In genomic region chr19:17268754-17269153, GRCh38 we compare ENCODE assay signal across 12 cellular contexts. TPM values are rescaled to one million over a fixed set of nuclear protein-coding genes. Genes with fewer than 3 reads are reported as not detected.
A peak's percentile ranks its signal among the peaks of the same experiment; 100 is the strongest.
DNase-seq lines count a peak whose midpoint lies in the region; ATAC-seq and TF ChIP-seq lines count a peak whose summit lies in the region.
"Had no signal": no experiment of that assay in that cellular context is flagged by ENCODE, and none has a peak within 500 bp of the region (broad histone marks: within the 10 kb centered on the region; RNA-seq: fewer than 3 reads in every experiment).

No MANE protein-coding gene starts in this region.

- ATAC-seq in T-helper 17 cell, result no peak
- no peak for ATAC-seq in GM19035 (IDR thresholded peaks at IDR 0.05; ENCODE audit: unreplicated experiment)
- no peak for ATAC-seq in GM19463 (IDR thresholded peaks at IDR 0.05; ENCODE audit: unreplicated experiment)

- CTCF ChIA-PET in A673 (lab: Charles Lee), result interaction anchor here (0.9 kb wide), 1 partner anchor 12 kb away, joined by 3 read pairs; no protein-coding TSS in a partner anchor
- CTCF ChIA-PET in Calu3 (lab: Charles Lee), result interaction anchor here (0.7 kb wide), 1 partner anchor 37 kb away, joined by 6 read pairs; no protein-coding TSS in a partner anchor

- no peak overlapping the region for H3K27ac ChIP-seq in A673 (ENCODE audit: low read depth, low read length, poor library complexity, severe bottlenecking)
- H3K27ac ChIP-seq: breast epithelium had no signal

- TF ChIP-seq CTCF in A673 (conservative IDR thresholded peaks at IDR 0.05; ENCODE audit: low read depth, low read length) (no peak), Calu3 (IDR thresholded peaks at IDR 0.05; ENCODE audit: unreplicated experiment) (no peak)

- no peaks in the 10 kb centered on the region for H3K9me3 Mint-ChIP-seq in Calu3 (ENCODE audit: low read depth, unreplicated experiment)

- H3K36me3 ChIP-seq in A673 (ENCODE audit: insufficient read depth, low read length, poor library complexity, severe bottlenecking), result peaks cover 18% of the 10 kb centered on the region
- H3K36me3 ChIP-seq: breast epithelium had no signal

- H3K27me3 Mint-ChIP-seq in Calu3 (ENCODE audit: unreplicated experiment) (no peaks in the 10 kb centered on the region), T-helper 17 cell (no peaks in the 10 kb centered on the region)

- H3K36me3 Mint-ChIP-seq in Calu3 (ENCODE audit: insufficient read depth, unreplicated experiment), result peaks cover 36% of the 10 kb centered on the region
- peaks cover 2% of the 10 kb centered on the region for H3K36me3 Mint-ChIP-seq in T-helper 17 cell (ENCODE audit: low read depth)

- H3K4me3 ChIP-seq in A673 (ENCODE audit: low read depth, low read length, poor library complexity, severe bottlenecking) (peak overlapping the region; percentile 85), iPS-18c (ENCODE audit: insufficient read depth, low read depth, low read length) (peak overlapping the region; percentile 15; the same call in 1 of the 2 replicates)

- BruUV-seq in A673 (replicated peaks; lab: Mats Ljungman, UMichigan), result no TSS peak
- no TSS peak for BruUV-seq in Calu3 (replicated peaks; lab: Mats Ljungman, UMichigan)

- intact Hi-C loops in A673 (cut with micrococcal nuclease; ENCODE audit: unreplicated experiment), result no loop called here
- intact Hi-C loops in Calu3 (cut with micrococcal nuclease; ENCODE audit: unreplicated experiment), result no loop called here

- no peaks in the 10 kb centered on the region for H3K27me3 ChIP-seq in A673 (replicated peaks; ENCODE audit: insufficient read depth, low read depth, low read length, poor library complexity)
- H3K27me3 ChIP-seq: breast epithelium had no signal

- DNase-seq in A673 (ENCODE audit: low spot score) (no peak), Calu3 (no peak), T-helper 17 cell (no peak), nucleus accumbens (lab: John Stamatoyannopoulos, UW) (no peak), hypothalamus (lab: John Stamatoyannopoulos, UW) (no peak)
- DNase-seq: retina had no signal

- H3K27ac Mint-ChIP-seq in Calu3 (ENCODE audit: unreplicated experiment) (no peak overlapping the region), T-helper 17 cell (no peak overlapping the region)

- H3K4me1 Mint-ChIP-seq in Calu3 (ENCODE audit: low read depth, unreplicated experiment) (peaks cover 15% of the 10 kb centered on the region), T-helper 17 cell (peaks cover 5% of the 10 kb centered on the region)

- POLR2A ChIA-PET in A673 (lab: Charles Lee; ENCODE audit: low non-redundant PET), result no interaction called here

- H3K9me3 ChIP-seq in A673 (ENCODE audit: low read depth, low read length, poor library complexity, severe bottlenecking) (no peaks in the 10 kb centered on the region), T-helper 17 cell (ENCODE audit: control insufficient read depth, low read length, poor library complexity, severe bottlenecking) (no peaks in the 10 kb centered on the region), iPS-18c (ENCODE audit: control insufficient read depth, insufficient read depth, low read length) (no peaks in the 10 kb centered on the region)
- H3K9me3 ChIP-seq: breast epithelium had no signal

- H3K4me3 Mint-ChIP-seq in Calu3 (ENCODE audit: low read depth, unreplicated experiment), result peak overlapping the region; percentile 79
- peak overlapping the region; percentile 84 for H3K4me3 Mint-ChIP-seq in T-helper 17 cell

- H3K4me1 ChIP-seq in A673 (ENCODE audit: insufficient read depth, low read length, poor library complexity, severe bottlenecking), result peaks cover 6% of the 10 kb centered on the region

RNA-seq across cellular contexts. Expression of gene BABAM1, which starts 1.5 kb away (rescaled TPM):
- total RNA-seq in A673 (2021) (136 and 147 TPM in 2 replicates), Calu3 (2022) (72.9 and 75.2 TPM in 2 replicates), T-helper 17 cell (10 to 100 TPM; 70.7 to 72.2 TPM)

RNA-seq across cellular contexts. Expression of gene USHBP1, which starts 4.2 kb away (rescaled TPM):
- total RNA-seq in A673 (2021) (0.61 TPM in 1 of 2 replicates, not detected in the other), Calu3 (2022) (0.10 and 0.26 TPM in 2 replicates), T-helper 17 cell (under 1 TPM in 1 of 2 donors, not detected in 1; 0.26 TPM)
- total RNA-seq: epithelial cell of proximal tubule, LHCN-M2 had no signal

RNA-seq across cellular contexts. Expression of gene ANKLE1, which starts 12.9 kb away (rescaled TPM):
- total RNA-seq in A673 (2021) (15.8 and 17.5 TPM in 2 replicates), Calu3 (2022) (0.32 and 0.66 TPM in 2 replicates), T-helper 17 cell (1 to 10 TPM; 1.4 to 2.0 TPM)

RNA-seq across cellular contexts. Expression of gene NR2F6, which starts 23.0 kb away (rescaled TPM):
- 26.3 and 32.9 TPM in 2 replicates for total RNA-seq in A673 (2021)
- 33.5 and 34.6 TPM in 2 replicates for total RNA-seq in Calu3 (2022)
- total RNA-seq in T-helper 17 cell, result 1 to 10 TPM; 1.8 to 2.1 TPM

RNA-seq across cellular contexts. Expression of gene ABHD8, which starts 34.5 kb away (rescaled TPM):
- total RNA-seq in A673 (2021) (11.0 and 16.8 TPM in 2 replicates), Calu3 (2022) (6.0 and 6.2 TPM in 2 replicates), T-helper 17 cell (1 to 10 TPM; 5.0 to 7.1 TPM)
